Comparison of ENCODE assay signal across 9 cellular contexts in genomic region chr12:117685115-117685926, GRCh38.
DNase-seq lines count a peak whose midpoint lies in the region; ATAC-seq and TF ChIP-seq lines count a peak whose summit lies in the region.
"Had no signal": no experiment of that assay in that cellular context is flagged by ENCODE, and none has a peak within 500 bp of the region (broad histone marks: within the 10 kb centered on the region; RNA-seq: fewer than 3 reads in every experiment).

No MANE protein-coding gene starts in this region.

- H4K5ac ChIP-seq in H9 (ENCODE audit: insufficient read length, low read depth, low read length): no peak overlapping the region

- H3K9me3 ChIP-seq in H9 (ENCODE audit: control insufficient read depth, low read depth, low read length) (no peaks in the 10 kb centered on the region), Panc1 (ENCODE audit: control insufficient read depth, insufficient read depth, low read depth, low read length) (no peaks in the 10 kb centered on the region), right cardiac atrium (ENCODE audit: control insufficient read depth, low read length) (no peaks in the 10 kb centered on the region), skeletal muscle satellite cell (replicated peaks; ENCODE audit: low read length) (no peaks in the 10 kb centered on the region)
- H3K9me3 ChIP-seq in CD8-positive, alpha-beta memory T cell (ENCODE audit: low read length): no peaks in the 10 kb centered on the region

- H3K4me3 Mint-ChIP-seq in H9: no peak overlapping the region
- no peak overlapping the region for H3K4me3 Mint-ChIP-seq in CD8-positive, alpha-beta memory T cell
- no peak overlapping the region for H3K4me3 Mint-ChIP-seq in activated CD4-positive, alpha-beta T cell treated with anti-CD3 and anti-CD28 coated beads, Interleukin-2, amount 10 ng/mL, durations not matched to agents 7 days and 5 days
- H3K4me3 Mint-ChIP-seq: activated T-helper 17 cell treated with anti-CD3 and anti-CD28 coated beads, Interleukin-2, amount 50 U/mL, for 72 hours had no signal

- no TSS peak for BruUV-seq in Panc1 (replicated peaks; lab: Mats Ljungman, UMichigan)

- H3K23ac ChIP-seq in H9 (ENCODE audit: insufficient read length, low read depth, low read length): no peak overlapping the region

- CTCF ChIA-PET in Panc1 (lab: Charles Lee): interaction anchor here (0.8 kb wide), 1 partner anchor 318 kb away, joined by 3 read pairs; no protein-coding TSS in a partner anchor
- CTCF ChIA-PET in CD8-positive, alpha-beta memory T cell (lab: Charles Lee): no interaction called here
- CTCF ChIA-PET in activated CD4-positive, alpha-beta T cell treated with anti-CD3 and anti-CD28 coated beads, Interleukin-2, amount 10 ng/mL, durations not matched to agents 7 days and 5 days (lab: Charles Lee): no interaction called here

- H3K79me1 ChIP-seq in H9 (ENCODE audit: insufficient read depth, low read depth, low read length, poor library complexity, severe bottlenecking): no peaks in the 10 kb centered on the region

- H3K79me2 ChIP-seq in H9 (ENCODE audit: insufficient read depth, low read length): no peaks in the 10 kb centered on the region

- no peak overlapping the region for H4K8ac ChIP-seq in H9 (replicated peaks; ENCODE audit: insufficient read length, low read depth, low read length)

- no peak overlapping the region for H2BK20ac ChIP-seq in H9 (ENCODE audit: low read depth, low read length, poor library complexity, severe bottlenecking)

- intact Hi-C loops in Panc1 (cut with micrococcal nuclease; ENCODE audit: unreplicated experiment) (no loop called here), right cardiac atrium (cut with DNase I) (no loop called here)

- H3K9ac ChIP-seq in H9 (ENCODE audit: extremely low read depth, insufficient read length, low read length) (no peak overlapping the region), skeletal muscle satellite cell (ENCODE audit: low read depth, low read length) (peak overlapping the region; percentile 69)

- TF ChIP-seq CTCF in H9 (conservative IDR thresholded peaks at IDR 0.05) (peak; percentile 37; the same call in 2 of the 3 replicates), Panc1 (IDR thresholded peaks at IDR 0.05) (no peak)

- POLR2A ChIA-PET in Panc1 (lab: Charles Lee): no interaction called here
- POLR2A ChIA-PET in CD8-positive, alpha-beta memory T cell (lab: Charles Lee): no interaction called here
- POLR2A ChIA-PET in activated CD4-positive, alpha-beta T cell treated with anti-CD3 and anti-CD28 coated beads, Interleukin-2, amount 10 ng/mL, durations not matched to agents 7 days and 5 days (lab: Charles Lee): interaction anchor here (0.6 kb wide), 1 partner anchor 10 kb away, joined by 5 read pairs; no protein-coding TSS in a partner anchor

- H3K27ac ChIP-seq in H9 (ENCODE audit: insufficient read length, low read depth, low read length): no peak overlapping the region
- no peak overlapping the region for H3K27ac ChIP-seq in Panc1 (ENCODE audit: low read length)
- no peak overlapping the region for H3K27ac ChIP-seq in right cardiac atrium (ENCODE audit: low read length)
- H3K27ac ChIP-seq in CD8-positive, alpha-beta memory T cell (ENCODE audit: low read depth, low read length): no peak overlapping the region

- no peaks in the 10 kb centered on the region for H3K27me3 ChIP-seq in H9 (ENCODE audit: insufficient read depth, low read length)
- no peaks in the 10 kb centered on the region for H3K27me3 ChIP-seq in Panc1 (ENCODE audit: control insufficient read depth, insufficient read depth, low read length)
- H3K27me3 ChIP-seq in right cardiac atrium (ENCODE audit: control insufficient read depth, insufficient read depth): no peaks in the 10 kb centered on the region
- H3K27me3 ChIP-seq in skeletal muscle satellite cell (ENCODE audit: control insufficient read depth, insufficient read depth, low read length): no peaks in the 10 kb centered on the region
- H3K27me3 ChIP-seq in CD8-positive, alpha-beta memory T cell (ENCODE audit: insufficient read depth, low read length, poor library complexity, severe bottlenecking): no peaks in the 10 kb centered on the region

- H2BK12ac ChIP-seq in H9 (ENCODE audit: insufficient read length, low read depth, low read length): no peak overlapping the region

- H2BK5ac ChIP-seq in H9 (ENCODE audit: insufficient read length, low read length): no peak overlapping the region

- WGBS in H9 (ENCODE audit: extremely low coverage, insufficient read length, low lambda C conversion rate): no CpG with 5 or more reads among the region's 13 CpGs
- WGBS in right cardiac atrium: 29% methylated on average over 13 of the region's 13 CpGs

- no peak overlapping the region for H4K91ac ChIP-seq in H9 (ENCODE audit: insufficient read length, low read depth, low read length)

- H2AK5ac ChIP-seq in H9 (ENCODE audit: insufficient read length, low read length): no peak overlapping the region

- peak overlapping the region; percentile 38 for H2BK120ac ChIP-seq in H9 (ENCODE audit: low read depth, low read length, poor library complexity, severe bottlenecking)

- H3K4me2 ChIP-seq in H9 (ENCODE audit: insufficient read depth, insufficient read length, low read length) (no peak overlapping the region), skeletal muscle satellite cell (ENCODE audit: low read length) (peak overlapping the region; percentile 48)

- H3T11ph ChIP-seq in H9 (ENCODE audit: low read length): no peak overlapping the region

- H3K27ac Mint-ChIP-seq in H9: peak overlapping the region; percentile 89 to 96 (median 91); a peak in 6 of 7 replicates
- no peak overlapping the region for H3K27ac Mint-ChIP-seq in CD8-positive, alpha-beta memory T cell
- no peak overlapping the region for H3K27ac Mint-ChIP-seq in activated CD4-positive, alpha-beta T cell treated with anti-CD3 and anti-CD28 coated beads, Interleukin-2, amount 10 ng/mL, durations not matched to agents 7 days and 5 days
- H3K27ac Mint-ChIP-seq: activated T-helper 17 cell treated with anti-CD3 and anti-CD28 coated beads, Interleukin-2, amount 50 U/mL, for 72 hours had no signal

- H3K4me3 ChIP-seq in Panc1 (ENCODE audit: low read depth in 2 of 2, low read length in 2 of 2) (peak overlapping the region in 1 of 2 experiments; percentile 19; a peak in 1 of 4 replicates), right cardiac atrium (ENCODE audit: low read length) (no peak overlapping the region), skeletal muscle satellite cell (ENCODE audit: low read length) (no peak overlapping the region)
- H3K4me3 ChIP-seq in CD8-positive, alpha-beta memory T cell (ENCODE audit: low read length): no peak overlapping the region

- peak overlapping the region; percentile 34; the same call in 1 of the 2 replicates for H3K14ac ChIP-seq in H9 (ENCODE audit: insufficient read depth, low read length)

- H3K4me1 ChIP-seq in H9 (ENCODE audit: insufficient read depth, low read length) (peaks cover 4% of the 10 kb centered on the region; the same call in 1 of the 2 replicates), Panc1 (ENCODE audit: control insufficient read depth, insufficient read depth, low read length) (peaks cover 19% of the 10 kb centered on the region), right cardiac atrium (ENCODE audit: control insufficient read depth, insufficient read depth, low read length) (no peaks in the 10 kb centered on the region), skeletal muscle satellite cell (ENCODE audit: control insufficient read depth, insufficient read depth, low read length) (peaks cover 45% of the 10 kb centered on the region)
- H3K4me1 ChIP-seq in CD8-positive, alpha-beta memory T cell (ENCODE audit: insufficient read depth, low read length): no peaks in the 10 kb centered on the region

- in situ Hi-C loops in Panc1 (cut with HindIII; ENCODE audit: low pct_unique_long_range_greater_than_20kb, low sequenced_read_pairs): no loop called here

- no peaks in the 10 kb centered on the region for H3K9me3 Mint-ChIP-seq in H9
- H3K9me3 Mint-ChIP-seq in CD8-positive, alpha-beta memory T cell: peaks cover 0 to 11% (median 6%) of the 10 kb centered on the region in 5 donors
- H3K9me3 Mint-ChIP-seq in activated CD4-positive, alpha-beta T cell treated with anti-CD3 and anti-CD28 coated beads, Interleukin-2, amount 10 ng/mL, durations not matched to agents 7 days and 5 days: no peaks in the 10 kb centered on the region

- H2BK15ac ChIP-seq in H9 (ENCODE audit: low read depth, low read length): no peak overlapping the region

- peak overlapping the region; percentile 46 for H3K18ac ChIP-seq in H9 (ENCODE audit: insufficient read length, low read depth, low read length)

- H3K4me1 Mint-ChIP-seq in H9: peaks cover 14 to 16% of the 10 kb centered on the region in 2 experiments
- H3K4me1 Mint-ChIP-seq in CD8-positive, alpha-beta memory T cell: no peaks in the 10 kb centered on the region
- no peaks in the 10 kb centered on the region for H3K4me1 Mint-ChIP-seq in activated CD4-positive, alpha-beta T cell treated with anti-CD3 and anti-CD28 coated beads, Interleukin-2, amount 10 ng/mL, durations not matched to agents 7 days and 5 days
- H3K4me1 Mint-ChIP-seq: activated T-helper 17 cell treated with anti-CD3 and anti-CD28 coated beads, Interleukin-2, amount 50 U/mL, for 72 hours had no signal

- H2AFZ ChIP-seq in H9 (ENCODE audit: low read length): peak overlapping the region; percentile 54

- no peak overlapping the region; the same call in 1 of the 2 replicates for H3K4ac ChIP-seq in H9 (ENCODE audit: low read depth, low read length)

- H3K36me3 ChIP-seq in Panc1 (ENCODE audit: control insufficient read depth, insufficient read depth, low read length) (no peaks in the 10 kb centered on the region), skeletal muscle satellite cell (ENCODE audit: insufficient read depth, low read length) (no peaks in the 10 kb centered on the region)
- no peaks in the 10 kb centered on the region for H3K36me3 ChIP-seq in CD8-positive, alpha-beta memory T cell (ENCODE audit: insufficient read depth, low read length)

- H3K36me3 Mint-ChIP-seq in H9 (ENCODE audit: insufficient read depth in 1 of 3, low read depth in 3 of 3): no peaks in the 10 kb centered on the region
- H3K36me3 Mint-ChIP-seq in CD8-positive, alpha-beta memory T cell: no peaks in the 10 kb centered on the region
- H3K36me3 Mint-ChIP-seq in activated CD4-positive, alpha-beta T cell treated with anti-CD3 and anti-CD28 coated beads, Interleukin-2, amount 10 ng/mL, durations not matched to agents 7 days and 5 days (ENCODE audit: low read depth): no peaks in the 10 kb centered on the region

- H3K56ac ChIP-seq in H9 (ENCODE audit: insufficient read length, low read depth, low read length): no peak overlapping the region

- DNase-seq in H9 (peak; percentile 97), Panc1 (ENCODE audit: low read depth, low spot score) (peak; percentile 74), right cardiac atrium (peak; percentile 25 to 65 (median 55)), NCI-H226 (no peak)
- no peak for DNase-seq in CD8-positive, alpha-beta memory T cell
- no peak for DNase-seq in activated CD4-positive, alpha-beta T cell treated with anti-CD3 and anti-CD28 coated beads, Interleukin-2, amount 10 ng/mL, durations not matched to agents 7 days and 5 days
- DNase-seq in activated CD8-positive, alpha-beta memory T cell treated with anti-CD3 and anti-CD28 coated beads for 24 hours: no peak

- no peaks in the 10 kb centered on the region for H3K23me2 ChIP-seq in H9 (ENCODE audit: insufficient read length, low read depth, low read length, poor library complexity, severe bottlenecking)

- H3K27me3 Mint-ChIP-seq in H9 (ENCODE audit: low read depth): peaks cover 3% of the 10 kb centered on the region; the same call in 1 of the 2 replicates
- H3K27me3 Mint-ChIP-seq in CD8-positive, alpha-beta memory T cell: peaks cover 6 to 7% of the 10 kb centered on the region in 2 donors
- no peaks in the 10 kb centered on the region for H3K27me3 Mint-ChIP-seq in activated CD4-positive, alpha-beta T cell treated with anti-CD3 and anti-CD28 coated beads, Interleukin-2, amount 10 ng/mL, durations not matched to agents 7 days and 5 days
- H3K27me3 Mint-ChIP-seq: activated T-helper 17 cell treated with anti-CD3 and anti-CD28 coated beads, Interleukin-2, amount 50 U/mL, for 72 hours had no signal

- H4K20me1 ChIP-seq in H9 (ENCODE audit: control insufficient read depth, insufficient read depth, insufficient read length): no peaks in the 10 kb centered on the region

- ATAC-seq in Panc1 (peak; percentile 70), right cardiac atrium (peak; percentile 72 to 90)
- ATAC-seq: activated T-helper 17 cell treated with anti-CD3 and anti-CD28 coated beads, Interleukin-2, amount 50 U/mL, for 72 hours had no signal

Comparison
In these comparisons a context has a peak if more than half of its experiments do, and no peak if none do; other contexts are left out.
1. DNase-seq: peak in H9 (single experiment), Panc1 (single experiment) and right cardiac atrium (3 of 3); none in NCI-H226 (single experiment), CD8-positive, alpha-beta memory T cell (0 of 5), activated CD4-positive, alpha-beta T cell treated with anti-CD3 and anti-CD28 coated beads, Interleukin-2, amount 10 ng/mL, durations not matched to agents 7 days and 5 days (single experiment) and activated CD8-positive, alpha-beta memory T cell treated with anti-CD3 and anti-CD28 coated beads for 24 hours (single experiment).
2. H3K27ac Mint-ChIP-seq: peak in H9 (3 of 3); none in CD8-positive, alpha-beta memory T cell (0 of 8) and activated CD4-positive, alpha-beta T cell treated with anti-CD3 and anti-CD28 coated beads, Interleukin-2, amount 10 ng/mL, durations not matched to agents 7 days and 5 days (single experiment).